ENCODE assay signal across 13 cellular contexts in genomic region chr3:30660128-30660525, GRCh38. TPM values are rescaled to one million over a fixed set of nuclear protein-coding genes. Genes with fewer than 3 reads are reported as not detected.
DNase-seq lines count a peak whose midpoint lies in the region; ATAC-seq and TF ChIP-seq lines count a peak whose summit lies in the region.
"Had no signal": no experiment of that assay in that cellular context is flagged by ENCODE, and none has a peak within 500 bp of the region (broad histone marks: within the 10 kb centered on the region; RNA-seq: fewer than 3 reads in every experiment).

No MANE protein-coding gene starts in this region.

- no peak for TF ChIP-seq POLR2A in uterus (IDR thresholded peaks at IDR 0.05)

- peak overlapping the region; percentile 93 for H3K27ac Mint-ChIP-seq in activated naive CD8-positive, alpha-beta T cell treated with anti-CD3 and anti-CD28 coated beads, Interleukin-2, amount 50 U/mL, for 24 hours

- H3K27ac ChIP-seq in left ventricle myocardium inferior (replicated peaks) (peak overlapping the region; percentile 81), right cardiac atrium (ENCODE audit: low read length) (no peak overlapping the region), mesendoderm (ENCODE audit: low read depth, low read length) (no peak overlapping the region), uterus (peak overlapping the region; percentile 60 to 64)
- H3K27ac ChIP-seq: cardiac muscle cell, KMS-11 had no signal

- no peaks in the 10 kb centered on the region for H3K9me3 Mint-ChIP-seq in activated naive CD8-positive, alpha-beta T cell treated with anti-CD3 and anti-CD28 coated beads, Interleukin-2, amount 50 U/mL, for 24 hours
- H3K9me3 Mint-ChIP-seq: nephron progenitor cell had no signal

- no peak overlapping the region for H3K56ac ChIP-seq in mesendoderm (ENCODE audit: low read length)

- H4K8ac ChIP-seq in mesendoderm (ENCODE audit: low read depth, low read length), result no peak overlapping the region

- TF ChIP-seq CTCF in left ventricle myocardium inferior (IDR thresholded peaks at IDR 0.05; ENCODE audit: borderline replicate concordance) (no peak), uterus (IDR thresholded peaks at IDR 0.05) (no peak)

- no peak overlapping the region for H3K4me3 Mint-ChIP-seq in activated naive CD8-positive, alpha-beta T cell treated with anti-CD3 and anti-CD28 coated beads, Interleukin-2, amount 50 U/mL, for 24 hours
- H3K4me3 Mint-ChIP-seq: nephron progenitor cell had no signal

- no peak overlapping the region for H2BK15ac ChIP-seq in mesendoderm (replicated peaks; ENCODE audit: low read depth)

- H3K4me1 Mint-ChIP-seq in activated naive CD8-positive, alpha-beta T cell treated with anti-CD3 and anti-CD28 coated beads, Interleukin-2, amount 50 U/mL, for 24 hours, result peaks cover 100% of the 10 kb centered on the region

- no peak overlapping the region for H2AK5ac ChIP-seq in mesendoderm (ENCODE audit: low read length)

- H3K23ac ChIP-seq in mesendoderm (ENCODE audit: low read length), result no peak overlapping the region

- no peak overlapping the region for H3K9ac ChIP-seq in mesendoderm (ENCODE audit: low read length)
- H3K9ac ChIP-seq: KMS-11 had no signal

- H3K36me3 ChIP-seq in left ventricle myocardium inferior, result peaks cover 39% of the 10 kb centered on the region
- no peaks in the 10 kb centered on the region for H3K36me3 ChIP-seq in mesendoderm (ENCODE audit: control insufficient read depth, insufficient read depth, low read length)
- no peaks in the 10 kb centered on the region for H3K36me3 ChIP-seq in uterus
- H3K36me3 ChIP-seq: cardiac muscle cell had no signal

- intact Hi-C loops in left ventricle myocardium inferior (cut with micrococcal nuclease), result no loop called here
- intact Hi-C loops in right cardiac atrium (cut with DNase I), result no loop called here
- intact Hi-C loops in uterus (cut with DNase I; ENCODE audit: low total_unique reads), result no loop called here

- ATAC-seq in right cardiac atrium (no peak), GM19351 (IDR thresholded peaks at IDR 0.05; ENCODE audit: unreplicated experiment) (no peak)
- ATAC-seq in activated naive CD8-positive, alpha-beta T cell treated with anti-CD3 and anti-CD28 coated beads, Interleukin-2, amount 50 U/mL, for 24 hours, result no peak

- no peak overlapping the region for H3K18ac ChIP-seq in mesendoderm (ENCODE audit: low read length)

- no peaks in the 10 kb centered on the region for H3K79me2 ChIP-seq in mesendoderm (ENCODE audit: control insufficient read depth, insufficient read depth, low read length)

- DNase-seq in left ventricle myocardium inferior (no peak), right cardiac atrium (no peak), mesendoderm (no peak), uterus (no peak), kidney glomerular epithelial cell (lab: John Stamatoyannopoulos, UW) (no peak), putamen (ENCODE audit: low spot score) (no peak)
- no peak for DNase-seq in activated naive CD8-positive, alpha-beta T cell treated with anti-CD3 and anti-CD28 coated beads, Interleukin-2, amount 50 U/mL, for 24 hours
- DNase-seq: activated CD8-positive, alpha-beta memory T cell treated with anti-CD3 and anti-CD28 coated beads, Interleukin-2, amount 50 U/mL, for 4 hours; nephron progenitor cell; stimulated activated CD4-positive, alpha-beta T cell treated with anti-CD3 and anti-CD28 coated beads, Interleukin-12 subunit alpha, Interleukin-12 subunit beta, amount 100 ng/mL, for 4 hours had no signal

- H3K4me3 ChIP-seq in left ventricle myocardium inferior (no peak overlapping the region), right cardiac atrium (ENCODE audit: low read length) (no peak overlapping the region), mesendoderm (ENCODE audit: low read length) (no peak overlapping the region), uterus (no peak overlapping the region)
- H3K4me3 ChIP-seq: cardiac muscle cell had no signal

- 71% methylated on average over 2 of the region's 2 CpGs for WGBS in right cardiac atrium
- no CpG with 5 or more reads among the region's 2 CpGs for WGBS in mesendoderm (ENCODE audit: extremely low coverage, insufficient coverage, low lambda C conversion rate)

- peak overlapping the region; percentile 36 for H3K4ac ChIP-seq in mesendoderm (ENCODE audit: low read depth, low read length)

- H3K27me3 ChIP-seq in left ventricle myocardium inferior (ENCODE audit: low read depth) (no peaks in the 10 kb centered on the region), right cardiac atrium (ENCODE audit: control insufficient read depth, insufficient read depth) (no peaks in the 10 kb centered on the region), mesendoderm (ENCODE audit: insufficient read depth, low read length, poor library complexity) (no peaks in the 10 kb centered on the region), uterus (no peaks in the 10 kb centered on the region)
- H3K27me3 ChIP-seq: cardiac muscle cell had no signal

- no peaks in the 10 kb centered on the region for H3K27me3 Mint-ChIP-seq in activated naive CD8-positive, alpha-beta T cell treated with anti-CD3 and anti-CD28 coated beads, Interleukin-2, amount 50 U/mL, for 24 hours

- peaks cover 76% of the 10 kb centered on the region for H3K36me3 Mint-ChIP-seq in activated naive CD8-positive, alpha-beta T cell treated with anti-CD3 and anti-CD28 coated beads, Interleukin-2, amount 50 U/mL, for 24 hours (ENCODE audit: low read depth)

- H2BK5ac ChIP-seq in mesendoderm (ENCODE audit: low read length), result no peak overlapping the region

- H2BK120ac ChIP-seq in mesendoderm (ENCODE audit: low read depth, low read length), result no peak overlapping the region

- H3K9me3 ChIP-seq in left ventricle myocardium inferior (replicated peaks) (no peaks in the 10 kb centered on the region), right cardiac atrium (ENCODE audit: control insufficient read depth, low read length) (no peaks in the 10 kb centered on the region), uterus (no peaks in the 10 kb centered on the region)

- H3K79me1 ChIP-seq in mesendoderm (ENCODE audit: low read length), result peaks cover 3% of the 10 kb centered on the region

- H4K5ac ChIP-seq in mesendoderm (ENCODE audit: low read length), result no peak overlapping the region

- no peak overlapping the region for H3K4me2 ChIP-seq in mesendoderm (ENCODE audit: low read length)

- H3K4me1 ChIP-seq in left ventricle myocardium inferior, result peaks cover 100% of the 10 kb centered on the region
- H3K4me1 ChIP-seq in right cardiac atrium (ENCODE audit: control insufficient read depth, insufficient read depth, low read length), result peaks cover 34% of the 10 kb centered on the region
- H3K4me1 ChIP-seq in mesendoderm (ENCODE audit: control insufficient read depth, low read depth, low read length), result peaks cover 4% of the 10 kb centered on the region
- H3K4me1 ChIP-seq in uterus, result peaks cover 12 to 26% of the 10 kb centered on the region in 2 donors

RNA-seq across cellular contexts. Expression of gene TGFBR2, which starts 53.7 kb away (rescaled TPM):
- total RNA-seq in left ventricle myocardium inferior (144 TPM), right cardiac atrium (100 to 1,000 TPM; 196 to 255 (median 212) TPM), uterus (100 to 1,000 TPM in 3 of 4 donors, 10 to 100 TPM in 1; 95.3 to 255 (median 211) TPM)
- 77.7 TPM for polyA plus RNA-seq in right cardiac atrium
- polyA plus RNA-seq in mesendoderm (2013, experiment 1 of 2), result 2.6 TPM
- polyA plus RNA-seq in mesendoderm (2013, experiment 2 of 2), result 2.6 TPM

Comparison
In these comparisons a context has a peak if more than half of its experiments do, and no peak if none do; other contexts are left out.
1. H3K27ac ChIP-seq: peak in left ventricle myocardium inferior (single experiment) and uterus (2 of 2); none in right cardiac atrium (single experiment) and mesendoderm (single experiment).